Comparison of ENCODE assay signal across 9 cellular contexts in genomic region chr14:87745507-87746118, GRCh38.
A peak's percentile ranks its signal among the peaks of the same experiment; 100 is the strongest.
DNase-seq lines count a peak whose midpoint lies in the region; ATAC-seq and TF ChIP-seq lines count a peak whose summit lies in the region.
"Had no signal": no experiment of that assay in that cellular context is flagged by ENCODE, and none has a peak within 500 bp of the region (broad histone marks: within the 10 kb centered on the region; RNA-seq: fewer than 3 reads in every experiment).

No MANE protein-coding gene starts in this region.

- intact Hi-C loops in upper lobe of right lung (cut with DNase I), result no loop called here

- H3K27ac ChIP-seq in RWPE2 (ENCODE audit: poor library complexity, severe bottlenecking), result no peak overlapping the region
- no peak overlapping the region for H3K27ac ChIP-seq in upper lobe of right lung
- H3K27ac ChIP-seq: BLaER1 treated with 17β-estradiol and CSF1 and Interleukin-3, amounts not matched to agents 10 nM and 100 nM had no signal

- peak; percentile 63 for ATAC-seq in GM19035 (IDR thresholded peaks at IDR 0.05; ENCODE audit: unreplicated experiment)
- ATAC-seq in HG03457 (IDR thresholded peaks at IDR 0.05; ENCODE audit: unreplicated experiment), result peak; percentile 72
- ATAC-seq in RWPE2 (ENCODE audit: low read depth), result peak; percentile 77
- peak; percentile 76 for ATAC-seq in upper lobe of right lung

- H3K36me3 ChIP-seq in RWPE2 (ENCODE audit: low read depth) (no peaks in the 10 kb centered on the region), upper lobe of right lung (no peaks in the 10 kb centered on the region)
- H3K36me3 ChIP-seq: BLaER1 treated with 17β-estradiol and CSF1 and Interleukin-3, amounts not matched to agents 10 nM and 100 nM had no signal

- H3K27me3 ChIP-seq in RWPE2 (ENCODE audit: insufficient read depth, poor library complexity, severe bottlenecking), result no peaks in the 10 kb centered on the region
- no peaks in the 10 kb centered on the region for H3K27me3 ChIP-seq in upper lobe of right lung
- H3K27me3 ChIP-seq: BLaER1 treated with 17β-estradiol and CSF1 and Interleukin-3, amounts not matched to agents 10 nM and 100 nM had no signal

- H3K4me1 ChIP-seq in RWPE2 (ENCODE audit: insufficient read depth, poor library complexity, severe bottlenecking), result no peaks in the 10 kb centered on the region
- H3K4me1 ChIP-seq in upper lobe of right lung, result no peaks in the 10 kb centered on the region

- DNase-seq in NCI-H1436 (lab: John Stamatoyannopoulos, UW) (peak; percentile 38), NCI-H1436 treated with DMSO at 0.1 percent for 48 hours (lab: John Stamatoyannopoulos, UW) (no peak), RWPE2 (ENCODE audit: low spot score) (no peak), globus pallidus (ENCODE audit: low spot score) (peak; percentile 8), upper lobe of right lung (no peak), cerebellar nuclear complex (lab: John Stamatoyannopoulos, UW) (no peak)

- H3K4me3 ChIP-seq in RWPE2 (ENCODE audit: severe bottlenecking) (no peak overlapping the region), upper lobe of right lung (no peak overlapping the region)
- H3K4me3 ChIP-seq: BLaER1 treated with 17β-estradiol and CSF1 and Interleukin-3, amounts not matched to agents 10 nM and 100 nM had no signal

- peak; percentile 93 for TF ChIP-seq CTCF in RWPE2 (IDR thresholded peaks at IDR 0.05; ENCODE audit: poor library complexity, severe bottlenecking)
- peak; percentile 58 for TF ChIP-seq CTCF in upper lobe of right lung (IDR thresholded peaks at IDR 0.05)

- H3K9me3 ChIP-seq in RWPE2 (ENCODE audit: severe bottlenecking) (no peaks in the 10 kb centered on the region), upper lobe of right lung (no peaks in the 10 kb centered on the region)

Comparison
In these comparisons a context has a peak if more than half of its experiments do, and no peak if none do; other contexts are left out.
1. DNase-seq: peak in NCI-H1436 (single experiment) and globus pallidus (single experiment); none in NCI-H1436 treated with DMSO at 0.1 percent for 48 hours (single experiment), RWPE2 (single experiment), upper lobe of right lung (single experiment) and cerebellar nuclear complex (0 of 2).
2. Peak in every context shown above with its lines, with median percentiles within 50 percentile points of each other: ATAC-seq.